In the genomic region with DNA sequence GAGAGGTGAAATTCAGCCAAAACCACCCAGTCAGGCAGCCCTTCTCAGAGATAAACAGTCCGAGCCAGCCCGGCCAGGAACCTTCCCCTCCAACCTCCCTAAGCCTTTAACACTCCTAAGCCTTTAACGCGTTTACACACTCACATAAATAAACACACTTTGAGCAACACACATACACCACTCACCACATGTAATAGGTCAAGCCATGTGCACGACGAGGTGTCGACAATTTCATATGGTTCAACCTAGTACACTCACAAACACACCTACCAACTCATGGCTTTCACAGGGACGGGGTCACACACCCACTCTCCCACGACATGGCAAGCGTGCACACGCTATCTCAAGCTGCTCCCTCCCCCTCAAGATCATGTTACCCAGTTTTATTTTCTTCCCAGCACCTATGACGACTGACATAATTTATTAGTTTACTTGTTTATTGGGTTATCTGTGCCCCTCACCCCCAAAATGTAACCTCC, we compare ENCODE assay signal across 8 cellular contexts. TPM values are rescaled to one million over a fixed set of nuclear protein-coding genes. Genes with fewer than 3 reads are reported as not detected.
A peak's percentile ranks its signal among the peaks of the same experiment; 100 is the strongest.
DNase-seq lines count a peak whose midpoint lies in the region; ATAC-seq and TF ChIP-seq lines count a peak whose summit lies in the region.

No MANE protein-coding gene starts in this region.

- peaks cover 0 to 1% (median 0%) of the 10 kb centered on the region in 3 donors for H3K27me3 Mint-ChIP-seq in CD14-positive monocyte (ENCODE audit: low read depth in 3 of 3)
- no peaks in the 10 kb centered on the region for H3K27me3 Mint-ChIP-seq in osteocyte (ENCODE audit: unreplicated experiment)
- H3K27me3 Mint-ChIP-seq in CD8-positive, alpha-beta memory T cell = no peaks in the 10 kb centered on the region

- ATAC-seq in sciatic nerve (no peak), esophagus mucosa (no peak)

- no peaks in the 10 kb centered on the region for H3K27me3 ChIP-seq in HUES64 (ENCODE audit: insufficient read depth, low read length)
- H3K27me3 ChIP-seq in CD8-positive, alpha-beta memory T cell (ENCODE audit: insufficient read depth, low read length, poor library complexity, severe bottlenecking) = no peaks in the 10 kb centered on the region

- peak overlapping the region in 4 of 7 donors; percentile 4 to 72 (median 30) for H3K27ac Mint-ChIP-seq in CD14-positive monocyte
- peak overlapping the region; percentile 74 for H3K27ac Mint-ChIP-seq in osteocyte (ENCODE audit: unreplicated experiment)
- peak overlapping the region in 3 of 8 donors; percentile 12 to 64 (median 58) for H3K27ac Mint-ChIP-seq in CD8-positive, alpha-beta memory T cell

- intact Hi-C loops in CD14-positive monocyte (cut with micrococcal nuclease) = no loop called here
- intact Hi-C loops in sciatic nerve (cut with DNase I) = no loop called here

- H3K9me3 Mint-ChIP-seq in CD14-positive monocyte (no peaks in the 10 kb centered on the region), osteocyte (ENCODE audit: unreplicated experiment) (no peaks in the 10 kb centered on the region)
- H3K9me3 Mint-ChIP-seq in CD8-positive, alpha-beta memory T cell = no peaks in the 10 kb centered on the region

- H3K4me3 Mint-ChIP-seq in CD14-positive monocyte (peak overlapping the region; percentile 67 to 80), osteocyte (ENCODE audit: unreplicated experiment) (peak overlapping the region; percentile 57)
- H3K4me3 Mint-ChIP-seq in CD8-positive, alpha-beta memory T cell = no peak overlapping the region

- POLR2A ChIA-PET in CD8-positive, alpha-beta memory T cell (lab: Charles Lee) = no interaction called here

- no peak overlapping the region for H3K9ac ChIP-seq in HUES64 (ENCODE audit: low read depth, low read length)

- TF ChIP-seq CTCF in CD14-positive monocyte (IDR thresholded peaks at IDR 0.05) = no peak
- no peak for TF ChIP-seq CTCF in epithelial cell of esophagus (IDR thresholded peaks at IDR 0.05; ENCODE audit: insufficient read depth, low read depth, low read length, missing control alignments)
- no peak for TF ChIP-seq CTCF in osteocyte (IDR thresholded peaks at IDR 0.05)

- peak overlapping the region; percentile 25; the same call in 1 of the 2 replicates for H3K27ac ChIP-seq in HUES64 (ENCODE audit: low read depth, low read length)
- H3K27ac ChIP-seq in CD8-positive, alpha-beta memory T cell (ENCODE audit: low read depth, low read length) = no peak overlapping the region

- CTCF ChIA-PET in CD8-positive, alpha-beta memory T cell (lab: Charles Lee) = interaction anchor here (1.0 to 17.0 kb wide), 2 partner anchors 22 to 42 kb away, joined by 3 to 498 read pairs; a partner anchor contains a TSS

- H3K4me1 ChIP-seq in HUES64 (ENCODE audit: insufficient read depth, low read length) = peaks cover 8% of the 10 kb centered on the region
- H3K4me1 ChIP-seq in CD8-positive, alpha-beta memory T cell (ENCODE audit: insufficient read depth, low read length) = no peaks in the 10 kb centered on the region

- H3K4me1 Mint-ChIP-seq in CD14-positive monocyte (peaks cover 8% of the 10 kb centered on the region), osteocyte (ENCODE audit: unreplicated experiment) (peaks cover 12% of the 10 kb centered on the region)
- peaks cover 0 to 1% (median 0%) of the 10 kb centered on the region in 3 donors for H3K4me1 Mint-ChIP-seq in CD8-positive, alpha-beta memory T cell

- H3K36me3 ChIP-seq in HUES64 (ENCODE audit: insufficient read depth, low read length) = peaks cover 4% of the 10 kb centered on the region; the same call in 1 of the 2 replicates
- H3K36me3 ChIP-seq in CD8-positive, alpha-beta memory T cell (ENCODE audit: insufficient read depth, low read length) = no peaks in the 10 kb centered on the region

- H3K9me3 ChIP-seq in HUES64 (ENCODE audit: insufficient read depth, low read depth, low read length) = no peaks in the 10 kb centered on the region
- H3K9me3 ChIP-seq in CD8-positive, alpha-beta memory T cell (ENCODE audit: low read length) = no peaks in the 10 kb centered on the region

- H3K4me3 ChIP-seq in HUES64 (ENCODE audit: low read length) (peak overlapping the region; percentile 26), epithelial cell of esophagus (ENCODE audit: low read length) (peak overlapping the region; percentile 27)
- no peak overlapping the region for H3K4me3 ChIP-seq in CD8-positive, alpha-beta memory T cell (ENCODE audit: low read length)

- DNase-seq in CD14-positive monocyte (ENCODE audit: low spot score) (no peak), epithelial cell of esophagus (ENCODE audit: low read depth) (no peak), osteocyte (ENCODE audit: extremely low spot score, unreplicated experiment) (no peak), SW480 (ENCODE audit: low spot score) (no peak), sciatic nerve (ENCODE audit: low spot score) (no peak)
- DNase-seq in CD8-positive, alpha-beta memory T cell = no peak

- 39% methylated on average over 11 of the region's 12 CpGs for WGBS in HUES64

- H3K36me3 Mint-ChIP-seq in CD14-positive monocyte = peaks cover 26 to 59% of the 10 kb centered on the region in 2 donors
- peaks cover 2% of the 10 kb centered on the region for H3K36me3 Mint-ChIP-seq in osteocyte (ENCODE audit: unreplicated experiment)
- H3K36me3 Mint-ChIP-seq in CD8-positive, alpha-beta memory T cell = peaks cover 7 to 72% (median 11%) of the 10 kb centered on the region in 3 donors

RNA-seq across cellular contexts. Expression of a gene that starts 15.5 kb away (rescaled TPM):
- polyA plus RNA-seq in CD14-positive monocyte = 1 to 10 TPM; 5.4 to 5.8 TPM
- 8.7 TPM for polyA plus RNA-seq in HUES64 (2013, experiment 1 of 2)
- 10.2 TPM for polyA plus RNA-seq in HUES64 (2013, experiment 2 of 2)
- total RNA-seq in osteocyte = 14.3 and 16.2 TPM in 2 replicates
- total RNA-seq in sciatic nerve = 14.8 TPM
- total RNA-seq in esophagus mucosa = 1.00 TPM
- 10 to 100 TPM; 24.2 to 25.3 TPM for total RNA-seq in CD8-positive, alpha-beta memory T cell
- 23.5 TPM for polyA plus RNA-seq in CD8-positive, alpha-beta memory T cell

RNA-seq across cellular contexts. Expression of a gene that starts 30.5 kb away (rescaled TPM):
- polyA plus RNA-seq in CD14-positive monocyte = 10 to 100 TPM; 58.3 to 62.1 TPM
- 85.9 TPM for polyA plus RNA-seq in HUES64 (2013, experiment 1 of 2)
- polyA plus RNA-seq in HUES64 (2013, experiment 2 of 2) = 75.9 TPM
- 47.3 and 54.5 TPM in 2 replicates for total RNA-seq in osteocyte
- total RNA-seq in sciatic nerve = 42.0 TPM
- 43.6 TPM for total RNA-seq in esophagus mucosa
- 100 to 1,000 TPM; 151 to 154 TPM for total RNA-seq in CD8-positive, alpha-beta memory T cell
- polyA plus RNA-seq in CD8-positive, alpha-beta memory T cell = 72.2 TPM

RNA-seq across cellular contexts. Expression of a gene that starts 37.4 kb away (rescaled TPM):
- polyA plus RNA-seq in CD14-positive monocyte = not detected
- polyA plus RNA-seq in HUES64 (2013, experiment 1 of 2) = 0.15 TPM
- polyA plus RNA-seq in HUES64 (2013, experiment 2 of 2) = 0.44 TPM
- total RNA-seq in osteocyte = not detected in 2 replicates
- not detected for total RNA-seq in sciatic nerve
- not detected for total RNA-seq in esophagus mucosa
- not detected for total RNA-seq in CD8-positive, alpha-beta memory T cell
- polyA plus RNA-seq in CD8-positive, alpha-beta memory T cell = 0.16 TPM

RNA-seq across cellular contexts. Expression of a gene that starts 39.7 kb away (rescaled TPM):
- under 1 TPM; 0.40 to 0.53 TPM for polyA plus RNA-seq in CD14-positive monocyte
- 8.6 TPM for polyA plus RNA-seq in HUES64 (2013, experiment 1 of 2)
- 11.8 TPM for polyA plus RNA-seq in HUES64 (2013, experiment 2 of 2)
- total RNA-seq in osteocyte (0.81 and 0.84 TPM in 2 replicates), sciatic nerve (2.5 TPM), esophagus mucosa (0.56 TPM)
- under 1 TPM; 0.24 to 0.27 TPM for total RNA-seq in CD8-positive, alpha-beta memory T cell
- polyA plus RNA-seq in CD8-positive, alpha-beta memory T cell = 0.28 TPM

Comparison
In these comparisons a context has a peak if more than half of its experiments do, and no peak if none do; other contexts are left out.
1. H3K4me3 Mint-ChIP-seq: peak in CD14-positive monocyte (2 of 2) and osteocyte (single experiment); none in CD8-positive, alpha-beta memory T cell (0 of 7).